In genomic region chr22:49694462-49695260, GRCh38 we compare ENCODE assay signal across 27 cellular contexts.
"Had no signal": no experiment of that assay in that cellular context is flagged by ENCODE, and none has a peak within 500 bp of the region (broad histone marks: within the 10 kb centered on the region; RNA-seq: fewer than 3 reads in every experiment).

No MANE protein-coding gene starts in this region.

- H3K4me3 ChIP-seq: ascending aorta, cardiac muscle cell, SJCRH30, SK-N-MC had no signal

- H3K4me3 Mint-ChIP-seq: activated CD4-positive, alpha-beta memory T cell treated with anti-CD3 and anti-CD28 coated beads, Interleukin-2, amount 10 ng/mL, durations not matched to agents 7 days and 5 days; activated naive CD4-positive, alpha-beta T cell treated with anti-CD3 and anti-CD28 coated beads, Interleukin-2, amount 50 U/mL, for 24 hours; activated naive CD8-positive, alpha-beta T cell treated with anti-CD3 and anti-CD28 coated beads, Interleukin-2, amount 10 ng/mL, durations not matched to agents 7 days and 5 days had no signal

- H3K4me1 ChIP-seq: ascending aorta, SJCRH30 had no signal

- H3K36me3 Mint-ChIP-seq: activated naive CD4-positive, alpha-beta T cell treated with anti-CD3 and anti-CD28 coated beads, Interleukin-2, amount 50 U/mL, for 24 hours; activated naive CD8-positive, alpha-beta T cell treated with anti-CD3 and anti-CD28 coated beads, Interleukin-2, amount 10 ng/mL, durations not matched to agents 7 days and 5 days had no signal

- H3K27ac Mint-ChIP-seq: activated CD4-positive, alpha-beta memory T cell treated with anti-CD3 and anti-CD28 coated beads, Interleukin-2, amount 10 ng/mL, durations not matched to agents 7 days and 5 days; activated naive CD4-positive, alpha-beta T cell treated with anti-CD3 and anti-CD28 coated beads, Interleukin-2, amount 50 U/mL, for 24 hours; activated naive CD8-positive, alpha-beta T cell treated with anti-CD3 and anti-CD28 coated beads, Interleukin-2, amount 10 ng/mL, durations not matched to agents 7 days and 5 days had no signal

- H3K27ac ChIP-seq: ascending aorta, cardiac muscle cell, SJCRH30, SK-N-MC, WERI-Rb-1 had no signal

- H3K27me3 Mint-ChIP-seq: activated CD4-positive, alpha-beta memory T cell treated with anti-CD3 and anti-CD28 coated beads, Interleukin-2, amount 10 ng/mL, durations not matched to agents 7 days and 5 days; activated naive CD4-positive, alpha-beta T cell treated with anti-CD3 and anti-CD28 coated beads, Interleukin-2, amount 50 U/mL, for 24 hours had no signal

- H3K9me3 ChIP-seq: SJCRH30 had no signal

- ATAC-seq: Panc1 had no signal

- DNase-seq: activated CD4-positive, alpha-beta memory T cell treated with anti-CD3 and anti-CD28 coated beads, Interleukin-2, amount 10 ng/mL, durations not matched to agents 7 days and 5 days; activated CD4-positive, alpha-beta T cell treated with anti-CD3 and anti-CD28 coated beads for 1 hour; activated CD4-positive, alpha-beta T cell treated with anti-CD3 and anti-CD28 coated beads for 48 hours; activated CD4-positive, CD25-positive, alpha-beta regulatory T cell; activated gamma-delta T cell; activated naive CD4-positive, alpha-beta T cell treated with Interleukin-2 at 50 U/mL for 16 hours; activated naive CD8-positive, alpha-beta T cell treated with anti-CD3 and anti-CD28 coated beads, Interleukin-2, amount 10 ng/mL, durations not matched to agents 7 days and 5 days; activated T-cell treated with anti-CD3 and anti-CD28 coated beads, Interleukin-2, amount 50 U/mL, for 48 hours; amygdala; Karpas-422; KBM-7; NCI-H1105 treated with DMSO at 0.1 percent for 48 hours; NCI-H1436; NCI-H1694; NCI-H1930; NCI-H2081 treated with DMSO at 0.1 percent for 48 hours; NCI-H226; NCI-H524 treated with DMSO at 0.1 percent for 48 hours; SHP77; SJCRH30; T1000; WERI-Rb-1 had no signal

- H3K36me3 ChIP-seq: ascending aorta, cardiac muscle cell, SJCRH30, WERI-Rb-1 had no signal

- H3K27me3 ChIP-seq: ascending aorta, cardiac muscle cell had no signal

- H3K4me1 Mint-ChIP-seq: activated CD4-positive, alpha-beta memory T cell treated with anti-CD3 and anti-CD28 coated beads, Interleukin-2, amount 10 ng/mL, durations not matched to agents 7 days and 5 days had no signal
